In the genomic region with DNA sequence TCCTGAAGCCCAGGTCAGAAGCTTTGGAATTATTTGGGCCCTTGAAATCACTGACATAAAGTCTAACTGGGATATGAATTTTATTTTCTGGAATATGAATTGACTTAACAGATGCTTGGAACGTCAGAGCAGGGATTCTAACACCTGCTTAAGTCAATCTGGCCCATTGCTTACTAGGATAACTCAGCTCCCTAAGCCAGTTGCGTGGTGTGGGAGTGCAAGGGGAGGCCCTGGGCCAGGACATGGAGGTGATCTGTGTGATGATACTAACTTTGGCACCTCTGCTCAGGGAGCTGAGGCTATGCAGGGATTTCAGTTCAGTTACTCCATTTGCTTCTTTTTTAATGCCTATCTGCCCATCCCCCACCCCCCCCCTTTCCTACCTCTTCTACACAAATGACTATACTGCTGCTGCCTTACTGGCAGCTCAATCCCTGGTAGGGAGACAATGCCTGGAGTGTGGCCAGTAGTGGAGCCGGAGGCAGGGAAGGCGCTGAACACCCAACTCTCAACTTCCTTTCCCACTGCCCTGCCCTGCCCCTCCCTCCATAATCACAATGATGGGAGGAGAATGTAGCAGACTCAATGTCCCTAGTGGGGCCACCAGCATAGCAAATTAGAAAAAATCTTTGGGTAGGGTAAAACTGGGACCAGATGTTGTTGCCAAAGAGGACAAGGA, we compare ENCODE assay signal across 17 cellular contexts. TPM values are rescaled to one million over a fixed set of nuclear protein-coding genes. Genes with fewer than 3 reads are reported as not detected.
A peak's percentile ranks its signal among the peaks of the same experiment; 100 is the strongest.
DNase-seq lines count a peak whose midpoint lies in the region; ATAC-seq and TF ChIP-seq lines count a peak whose summit lies in the region.
"Had no signal": no experiment of that assay in that cellular context is flagged by ENCODE, and none has a peak within 500 bp of the region (broad histone marks: within the 10 kb centered on the region; RNA-seq: fewer than 3 reads in every experiment).

No MANE protein-coding gene starts in this region.

- no peaks in the 10 kb centered on the region for H3K27me3 Mint-ChIP-seq in T-helper 17 cell
- H3K27me3 Mint-ChIP-seq in stimulated activated memory B cell treated with anti-CD40 and anti-IgM and Interleukin-4, amounts not matched to agents 10 μg/mL and 1 μg/mL and 100 μg/mL, for 72 hours, result no peaks in the 10 kb centered on the region
- H3K27me3 Mint-ChIP-seq: CD4-positive, CD25-positive, alpha-beta regulatory T cell had no signal

- H3K4me1 Mint-ChIP-seq in T-helper 17 cell, result peaks cover 47% of the 10 kb centered on the region
- peaks cover 18% of the 10 kb centered on the region for H3K4me1 Mint-ChIP-seq in stimulated activated memory B cell treated with anti-CD40 and anti-IgM and Interleukin-4, amounts not matched to agents 10 μg/mL and 1 μg/mL and 100 μg/mL, for 72 hours

- no peak overlapping the region for H3K4me3 Mint-ChIP-seq in T-helper 17 cell
- H3K4me3 Mint-ChIP-seq in stimulated activated memory B cell treated with anti-CD40 and anti-IgM and Interleukin-4, amounts not matched to agents 10 μg/mL and 1 μg/mL and 100 μg/mL, for 72 hours, result no peak overlapping the region

- DNase-seq in T-helper 17 cell, result no peak
- DNase-seq in cardiac fibroblast (ENCODE audit: low read depth in 2 of 2), result peak; percentile 68 to 71
- no peak for DNase-seq in left colon
- no peak for DNase-seq in EL
- no peak for DNase-seq in stimulated activated CD4-positive, alpha-beta T cell treated with anti-CD3 and anti-CD28 coated beads, Interleukin-4, amount 100 ng/mL, for 4 hours
- DNase-seq: activated CD4-positive, alpha-beta T cell treated with anti-CD3 and anti-CD28 coated beads, Interleukin-2, amount 50 U/mL, for 4 hours; activated naive CD4-positive, alpha-beta T cell treated with Interleukin-2 at 50 U/mL for 16 hours; CD4-positive, CD25-positive, alpha-beta regulatory T cell; GOT3; NCI-H1417 treated with DMSO at 0.1 percent for 48 hours; NCI-H510A; RPMI8226; stimulated activated CD4-positive, alpha-beta T cell treated with anti-CD3 and anti-CD28 coated beads, Interleukin-4, amount 100 ng/mL, for 24 hours; stimulated activated naive CD4-positive, alpha-beta T cell treated with Interleukin-2 at 50 U/mL for 16 hours; T-helper 9 cell had no signal

- no peak overlapping the region for H3K4me3 ChIP-seq in cardiac fibroblast (replicated peaks in 1 of 2; ENCODE audit: low read depth in 2 of 2, low read length in 2 of 2)

- peak overlapping the region; percentile 97 for H3K27ac Mint-ChIP-seq in T-helper 17 cell
- H3K27ac Mint-ChIP-seq in stimulated activated memory B cell treated with anti-CD40 and anti-IgM and Interleukin-4, amounts not matched to agents 10 μg/mL and 1 μg/mL and 100 μg/mL, for 72 hours, result peak overlapping the region; percentile 15

- no peaks in the 10 kb centered on the region for H3K9me3 ChIP-seq in T-helper 17 cell (ENCODE audit: control insufficient read depth, low read length, poor library complexity, severe bottlenecking)

- intact Hi-C loops in left colon (cut with DNase I, micrococcal nuclease), result loop anchor here in 1 of 2 donors (10.0 kb wide), 1 partner anchor 45 kb away; no protein-coding TSS in a partner anchor

- TF ChIP-seq CTCF in cardiac fibroblast (IDR thresholded peaks at IDR 0.05; ENCODE audit: low read depth, low read length), result no peak

- H3K9me3 Mint-ChIP-seq in stimulated activated memory B cell treated with anti-CD40 and anti-IgM and Interleukin-4, amounts not matched to agents 10 μg/mL and 1 μg/mL and 100 μg/mL, for 72 hours, result no peaks in the 10 kb centered on the region
- H3K9me3 Mint-ChIP-seq: CD4-positive, CD25-positive, alpha-beta regulatory T cell had no signal

- peaks cover 9% of the 10 kb centered on the region for H3K36me3 Mint-ChIP-seq in T-helper 17 cell (ENCODE audit: low read depth)
- peaks cover 17% of the 10 kb centered on the region for H3K36me3 Mint-ChIP-seq in stimulated activated memory B cell treated with anti-CD40 and anti-IgM and Interleukin-4, amounts not matched to agents 10 μg/mL and 1 μg/mL and 100 μg/mL, for 72 hours

- ATAC-seq in T-helper 17 cell (no peak), left colon (peak; percentile 45), GM18867 (IDR thresholded peaks at IDR 0.05; ENCODE audit: unreplicated experiment) (no peak)
- no peak for ATAC-seq in stimulated activated memory B cell treated with anti-CD40 and anti-IgM and Interleukin-4, amounts not matched to agents 10 μg/mL and 1 μg/mL and 100 μg/mL, for 72 hours

RNA-seq across cellular contexts. Expression of a gene that starts 19.5 kb away (rescaled TPM):
- total RNA-seq in T-helper 17 cell (1 to 10 TPM; 1.5 to 9.0 TPM), left colon (1 to 10 TPM; 3.2 to 6.2 TPM)
- total RNA-seq: CD4-positive, CD25-positive, alpha-beta regulatory T cell had no signal

RNA-seq across cellular contexts. Expression of a gene that starts 36.0 kb away (rescaled TPM):
- total RNA-seq in T-helper 17 cell (10 to 100 TPM; 20.6 to 24.7 TPM), left colon (1 to 10 TPM; 6.1 to 6.7 TPM)

Comparison
In these comparisons a context has a peak if more than half of its experiments do, and no peak if none do; other contexts are left out.
1. DNase-seq: peak in cardiac fibroblast (2 of 2); none in T-helper 17 cell (0 of 3), left colon (0 of 2), EL (single experiment) and stimulated activated CD4-positive, alpha-beta T cell treated with anti-CD3 and anti-CD28 coated beads, Interleukin-4, amount 100 ng/mL, for 4 hours (0 of 2).